8 cellular contexts compared by ENCODE assay signal in the genomic region with DNA sequence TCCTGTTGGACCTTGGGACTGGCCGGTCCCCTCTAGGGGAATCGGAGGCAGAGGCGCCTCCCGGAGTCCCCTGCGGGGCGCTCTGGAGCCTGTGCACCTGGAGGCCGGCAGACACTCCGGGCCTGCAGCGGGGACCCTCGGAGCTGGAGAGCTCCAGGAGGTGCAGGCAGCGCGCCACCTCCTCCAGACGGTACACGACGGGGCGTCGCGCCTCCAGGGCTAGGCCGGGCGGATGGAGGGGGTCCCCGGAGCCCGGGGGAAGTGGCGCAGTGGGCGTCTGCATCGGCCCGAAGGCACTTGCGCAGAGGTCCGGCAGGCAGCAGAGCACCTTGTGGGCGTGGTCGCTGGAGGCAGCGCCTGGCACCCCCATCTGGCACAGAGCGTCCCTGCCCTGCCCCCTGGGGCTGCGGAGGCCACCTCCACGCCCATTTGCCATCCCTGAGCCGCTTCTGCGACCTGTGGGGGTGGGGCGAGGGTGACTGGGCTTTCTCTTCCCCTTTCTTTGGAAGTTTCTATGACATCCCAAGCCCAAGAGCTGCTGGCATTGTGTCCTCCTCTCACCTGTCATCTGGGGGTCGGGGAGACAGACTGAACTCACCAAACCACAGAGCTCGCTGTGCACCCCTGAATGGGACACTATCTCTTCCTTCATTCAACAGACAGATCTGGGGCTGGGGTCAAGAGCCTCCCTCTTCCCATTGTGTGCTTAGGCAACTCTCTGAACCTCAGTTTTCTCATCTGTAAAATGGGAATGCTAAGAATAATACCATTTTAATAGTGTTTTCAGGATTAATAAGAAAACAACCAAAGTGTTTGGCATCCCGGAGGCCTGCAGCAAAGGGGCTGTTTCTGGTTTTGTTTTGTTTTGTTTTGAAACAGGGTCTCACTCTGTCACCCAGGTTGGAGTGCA. TPM values are rescaled to one million over a fixed set of nuclear protein-coding genes. Genes with fewer than 3 reads are reported as not detected.
DNase-seq lines count a peak whose midpoint lies in the region.

No MANE protein-coding gene starts in this region.

- no peaks in the 10 kb centered on the region for H3K9me2 ChIP-seq in GM23248 (ENCODE audit: insufficient read depth)

- no peaks in the 10 kb centered on the region for H4K20me1 ChIP-seq in GM23248 (ENCODE audit: insufficient read depth)

- H3K27ac ChIP-seq in ectodermal cell (ENCODE audit: insufficient read depth, low read depth, low read length, poor library complexity, severe bottlenecking) (no peak overlapping the region), muscle layer of colon (ENCODE audit: low read depth, low read length) (peak overlapping the region; percentile 13), GM23248 (no peak overlapping the region)

- H3K4me1 ChIP-seq in ectodermal cell (ENCODE audit: control insufficient read depth, insufficient read depth, low read length) (peaks cover 15% of the 10 kb centered on the region), muscle layer of colon (ENCODE audit: insufficient read depth, low read length) (peaks cover 41% of the 10 kb centered on the region), GM23248 (ENCODE audit: insufficient read depth) (peaks cover under 1% of the 10 kb centered on the region; the same call in 1 of the 2 replicates)

- H3F3A ChIP-seq in GM23248 (ENCODE audit: insufficient read depth) = no peaks in the 10 kb centered on the region

- peak overlapping the region; percentile 24 for H3K4me3 ChIP-seq in ectodermal cell (ENCODE audit: insufficient read depth, low read depth, low read length)
- H3K4me3 ChIP-seq in muscle layer of colon (ENCODE audit: low read depth in 1 of 2, low read length in 2 of 2) = peak overlapping the region; percentile 10 to 37
- no peak overlapping the region for H3K4me3 ChIP-seq in GM23248

- in situ Hi-C loops in GM23248 (cut with MboI) = no loop called here

- H3K79me2 ChIP-seq in GM23248 (ENCODE audit: insufficient read depth) = no peaks in the 10 kb centered on the region

- H3K36me3 ChIP-seq in ectodermal cell (ENCODE audit: control insufficient read depth, insufficient read depth, low read length) (no peaks in the 10 kb centered on the region), muscle layer of colon (ENCODE audit: insufficient read depth, low read length) (no peaks in the 10 kb centered on the region), GM23248 (ENCODE audit: low read depth) (no peaks in the 10 kb centered on the region)

- H3K9ac ChIP-seq in muscle layer of colon (ENCODE audit: low read length) (peak overlapping the region; percentile 21), GM23248 (no peak overlapping the region)

- H3K4me2 ChIP-seq in GM23248 (ENCODE audit: unreplicated experiment) = no peak overlapping the region

- H3K9me3 ChIP-seq in ectodermal cell (ENCODE audit: control insufficient read depth, low read length) = no peaks in the 10 kb centered on the region
- no peaks in the 10 kb centered on the region for H3K9me3 ChIP-seq in muscle layer of colon (ENCODE audit: low read length)
- no peaks in the 10 kb centered on the region for H3K9me3 ChIP-seq in GM23248 (ENCODE audit: low read depth)

- H2AFZ ChIP-seq in GM23248 = no peak overlapping the region

- no peaks in the 10 kb centered on the region for H3K27me3 ChIP-seq in ectodermal cell (ENCODE audit: control insufficient read depth, insufficient read depth, low read length, poor library complexity, severe bottlenecking)
- H3K27me3 ChIP-seq in muscle layer of colon (ENCODE audit: control insufficient read depth in 1 of 2, insufficient read depth in 2 of 2, low read length in 2 of 2) = no peaks in the 10 kb centered on the region
- H3K27me3 ChIP-seq in GM23248 (replicated peaks; ENCODE audit: insufficient read depth) = no peaks in the 10 kb centered on the region

- DNase-seq in activated gamma-delta T cell treated with Interleukin-2 at 50 U/mL for 16 hours (peak; percentile 10), activated gamma-delta T cell (lab: John Stamatoyannopoulos, UW) (no peak), NOMO-1 (lab: John Stamatoyannopoulos, UW; ENCODE audit: unreplicated experiment in 2 of 2) (peak; percentile 38 to 52), nucleus accumbens (lab: John Stamatoyannopoulos, UW) (no peak), anterior cingulate cortex (lab: John Stamatoyannopoulos, UW) (no peak), GM23248 (no peak)

- 8% methylated on average over 40 of the region's 40 CpGs for WGBS in ectodermal cell, 2 experiments
- 73 to 91% methylated on average over 14 to 38 of the region's 40 CpGs for WGBS in GM23248 (ENCODE audit: low coverage in 1 of 2, low lambda C conversion rate in 2 of 2, missing lambda C conversion rate in 2 of 2), 2 experiments

RNA-seq across cellular contexts. Expression of a gene that starts 37.5 kb away (rescaled TPM):
- 155 TPM for polyA plus RNA-seq in ectodermal cell (2013, experiment 1 of 4)
- 161 TPM for polyA plus RNA-seq in ectodermal cell (2013, experiment 2 of 4)
- polyA plus RNA-seq in ectodermal cell (2013, experiment 3 of 4) = 97.1 TPM
- 109 TPM for polyA plus RNA-seq in ectodermal cell (2013, experiment 4 of 4)
- total RNA-seq in GM23248 (2014; rRNA removed; shearing (Covaris generic)) = 170 and 172 TPM in 2 replicates
- polyA plus RNA-seq in GM23248 (2016; fragmentation: Nextera tagmentation; extraction: Ambion mirVana) = 401 and 403 TPM in 2 replicates

Comparison
In these comparisons a context has a peak if more than half of its experiments do, and no peak if none do; other contexts are left out.
1. DNase-seq: peak in activated gamma-delta T cell treated with Interleukin-2 at 50 U/mL for 16 hours (single experiment) and NOMO-1 (2 of 2); none in activated gamma-delta T cell (single experiment), nucleus accumbens (0 of 56), anterior cingulate cortex (0 of 58) and GM23248 (single experiment).